In genomic region chr1:208631057-208631456, GRCh38 we compare ENCODE assay signal across 31 cellular contexts.
"Had no signal": no experiment of that assay in that cellular context is flagged by ENCODE, and none has a peak within 500 bp of the region (broad histone marks: within the 10 kb centered on the region; RNA-seq: fewer than 3 reads in every experiment).

No MANE protein-coding gene starts in this region.

- ATAC-seq: activated CD8-positive, alpha-beta T cell treated with anti-CD3 and anti-CD28 coated beads, Interleukin-2, amount 10 ng/mL, durations not matched to agents 7 days and 5 days; activated naive CD8-positive, alpha-beta T cell treated with anti-CD3 and anti-CD28 coated beads, Interleukin-2, amount 50 U/mL, for 24 hours; SK-N-SH treated with all-trans-retinoic acid at 6 μM for 48 hours; WTC11 had no signal

- H3K27ac ChIP-seq: ascending aorta, brain microvascular endothelial cell, KMS-11, Peyer's patch, RWPE1, SJCRH30 had no signal

- H3K4me1 Mint-ChIP-seq: activated naive CD4-positive, alpha-beta T cell treated with anti-CD3 and anti-CD28 coated beads, Interleukin-2, amount 50 U/mL, for 24 hours; activated naive CD8-positive, alpha-beta T cell treated with anti-CD3 and anti-CD28 coated beads, Interleukin-2, amount 50 U/mL, for 24 hours; WTC11 had no signal

- H3K4me1 ChIP-seq: ascending aorta, Peyer's patch, SJCRH30 had no signal

- H3K4me2 ChIP-seq: KMS-11 had no signal

- H3K36me3 ChIP-seq: ascending aorta, brain microvascular endothelial cell, Peyer's patch, SJCRH30 had no signal

- H3K27me3 ChIP-seq: ascending aorta, brain microvascular endothelial cell, Peyer's patch, SJCRH30 had no signal

- H3K9me3 Mint-ChIP-seq: activated naive CD4-positive, alpha-beta T cell treated with anti-CD3 and anti-CD28 coated beads, Interleukin-2, amount 50 U/mL, for 24 hours; activated naive CD8-positive, alpha-beta T cell treated with anti-CD3 and anti-CD28 coated beads, Interleukin-2, amount 50 U/mL, for 24 hours; activated T-helper 1 cell treated with anti-CD3 and anti-CD28 coated beads, Interleukin-12 subunit alpha, Interleukin-12 subunit beta, Interleukin-2, Interleukin-4 antibody, amounts not matched to agents 30 ng/mL and 10 ng/mL and 1 ng/mL, durations not matched to agents 14 hours and 24 hours and 36 hours; WTC11 had no signal

- H3K9ac ChIP-seq: KMS-11 had no signal

- H3K27me3 Mint-ChIP-seq: activated naive CD4-positive, alpha-beta T cell treated with anti-CD3 and anti-CD28 coated beads, Interleukin-2, amount 50 U/mL, for 24 hours; activated naive CD8-positive, alpha-beta T cell treated with anti-CD3 and anti-CD28 coated beads, Interleukin-2, amount 50 U/mL, for 24 hours had no signal

- DNase-seq: activated CD4-positive, alpha-beta T cell treated with anti-CD3 and anti-CD28 coated beads for 48 hours; activated CD4-positive, alpha-beta T cell treated with anti-CD3 and anti-CD28 coated beads, Interleukin-2, amount 50 U/mL, for 4 hours; activated CD4-positive, CD25-positive, alpha-beta regulatory T cell treated with anti-CD3 and anti-CD28 coated beads, Interleukin-2, amount 50 U/mL, for 72 hours; activated CD8-positive, alpha-beta memory T cell treated with anti-CD3 and anti-CD28 coated beads, Interleukin-2, amount 50 U/mL, for 48 hours; activated CD8-positive, alpha-beta T cell treated with anti-CD3 and anti-CD28 coated beads, Interleukin-2, amount 10 ng/mL, durations not matched to agents 7 days and 5 days; activated effector memory CD4-positive, alpha-beta T cell treated with Interleukin-2 at 50 U/mL for 16 hours; activated naive CD4-positive, alpha-beta T cell; activated naive CD8-positive, alpha-beta T cell treated with anti-CD3 and anti-CD28 coated beads, Interleukin-2, amount 50 U/mL, for 24 hours; activated T-cell treated with anti-CD3 and anti-CD28 coated beads, Interleukin-2, amount 50 U/mL, for 1 hour; amniotic stem cell; brain microvascular endothelial cell; MM.1S; NCI-H1105; NCI-H1436; NCI-H1694 treated with DMSO at 0.1 percent for 48 hours; NCI-H2081; NCI-H510A treated with DMSO at 0.1 percent for 48 hours; NCI-H69; NK-92 treated with Interleukin-12 subunit alpha and Interleukin-12 subunit beta, amount 100 ng/mL, for 24 hours; Peyer's patch; Right ventricle myocardium superior; SJCRH30; SW 1271; T-helper 9 cell had no signal

- H3K4me3 Mint-ChIP-seq: activated CD8-positive, alpha-beta T cell treated with anti-CD3 and anti-CD28 coated beads, Interleukin-2, amount 10 ng/mL, durations not matched to agents 7 days and 5 days; activated naive CD4-positive, alpha-beta T cell treated with anti-CD3 and anti-CD28 coated beads, Interleukin-2, amount 50 U/mL, for 24 hours; activated naive CD8-positive, alpha-beta T cell treated with anti-CD3 and anti-CD28 coated beads, Interleukin-2, amount 50 U/mL, for 24 hours; activated T-helper 1 cell treated with anti-CD3 and anti-CD28 coated beads, Interleukin-12 subunit alpha, Interleukin-12 subunit beta, Interleukin-2, Interleukin-4 antibody, amounts not matched to agents 30 ng/mL and 10 ng/mL and 1 ng/mL, durations not matched to agents 14 hours and 24 hours and 36 hours; WTC11 had no signal

- H3K27ac Mint-ChIP-seq: activated CD8-positive, alpha-beta T cell treated with anti-CD3 and anti-CD28 coated beads, Interleukin-2, amount 10 ng/mL, durations not matched to agents 7 days and 5 days; activated naive CD4-positive, alpha-beta T cell treated with anti-CD3 and anti-CD28 coated beads, Interleukin-2, amount 50 U/mL, for 24 hours; activated naive CD8-positive, alpha-beta T cell treated with anti-CD3 and anti-CD28 coated beads, Interleukin-2, amount 50 U/mL, for 24 hours; activated T-helper 1 cell treated with anti-CD3 and anti-CD28 coated beads, Interleukin-12 subunit alpha, Interleukin-12 subunit beta, Interleukin-2, Interleukin-4 antibody, amounts not matched to agents 30 ng/mL and 10 ng/mL and 1 ng/mL, durations not matched to agents 14 hours and 24 hours and 36 hours; WTC11 had no signal

- H3K9me3 ChIP-seq: ascending aorta, Peyer's patch, SJCRH30 had no signal

- H3K4me3 ChIP-seq: ascending aorta, Peyer's patch, SJCRH30 had no signal

- H3K36me3 Mint-ChIP-seq: activated naive CD4-positive, alpha-beta T cell treated with anti-CD3 and anti-CD28 coated beads, Interleukin-2, amount 50 U/mL, for 24 hours; WTC11 had no signal
